Comparison of ENCODE assay signal across 34 cellular contexts in genomic region chr7:101023839-101024238, GRCh38. TPM values are rescaled to one million over a fixed set of nuclear protein-coding genes. Genes with fewer than 3 reads are reported as not detected.
"Had no signal": no experiment of that assay in that cellular context is flagged by ENCODE, and none has a peak within 500 bp of the region (broad histone marks: within the 10 kb centered on the region; RNA-seq: fewer than 3 reads in every experiment).

No MANE protein-coding gene starts in this region.

- H3K9me3 Mint-ChIP-seq: dendritic cell treated with granulocyte-macrophage colony-stimulating factor and Interleukin-4, amounts not matched to agents 40 ng/mL and 50 ng/mL, for 4 days; effector memory CD8-positive, alpha-beta T cell; endodermal cell had no signal

- DNase-seq: colonic mucosa; cortex of kidney; dermis blood vessel endothelial cell; dorsolateral prefrontal cortex; effector CD4-positive, alpha-beta T cell; effector CD8-positive, alpha-beta T cell; effector memory CD4-positive, alpha-beta T cell; effector memory CD8-positive, alpha-beta T cell; endodermal cell; erythroblast; esophagus squamous epithelium; foreskin fibroblast; foreskin keratinocyte; foreskin melanocyte; gastrocnemius medialis; glutamatergic neuron; head of caudate nucleus; heart right ventricle had no signal

- H3K27ac Mint-ChIP-seq: dendritic cell treated with granulocyte-macrophage colony-stimulating factor and Interleukin-4, amounts not matched to agents 40 ng/mL and 50 ng/mL, for 4 days; effector memory CD8-positive, alpha-beta T cell; endodermal cell had no signal

- ATAC-seq: effector memory CD8-positive, alpha-beta T cell; esophagus mucosa; foreskin keratinocyte; gastrocnemius medialis; gastroesophageal sphincter; heart left ventricle; heart right ventricle had no signal

- H3K4me1 ChIP-seq: colonic mucosa, esophagus muscularis mucosa, esophagus squamous epithelium, gastrocnemius medialis, gastroesophageal sphincter, heart left ventricle, heart right ventricle had no signal

- H3K4me3 ChIP-seq: colonic mucosa, coronary artery, dorsolateral prefrontal cortex, esophagus muscularis mucosa, esophagus squamous epithelium, gastrocnemius medialis, gastroesophageal sphincter, heart left ventricle, heart right ventricle, hepatocyte had no signal

- H3K79me2 ChIP-seq: hepatocyte had no signal

- H3K27ac ChIP-seq: colonic mucosa, coronary artery, dorsolateral prefrontal cortex, epithelial cell of prostate, esophagus muscularis mucosa, esophagus squamous epithelium, foreskin keratinocyte, gastrocnemius medialis, gastroesophageal sphincter, heart left ventricle, heart right ventricle, hepatocyte had no signal

- H3K36me3 ChIP-seq: colonic mucosa, esophagus muscularis mucosa, esophagus squamous epithelium, gastrocnemius medialis, gastroesophageal sphincter, heart left ventricle, heart right ventricle had no signal

- H2AFZ ChIP-seq: hepatocyte had no signal

- H3K4me3 Mint-ChIP-seq: dendritic cell treated with granulocyte-macrophage colony-stimulating factor and Interleukin-4, amounts not matched to agents 40 ng/mL and 50 ng/mL, for 4 days; effector memory CD8-positive, alpha-beta T cell; endodermal cell had no signal

- H3K4me2 ChIP-seq: hepatocyte had no signal

- H3K9me3 ChIP-seq: colonic mucosa, esophagus muscularis mucosa, esophagus squamous epithelium, gastrocnemius medialis, gastroesophageal sphincter, heart left ventricle had no signal

- H3K27me3 ChIP-seq: colonic mucosa, foreskin keratinocyte, heart left ventricle, hepatocyte had no signal

- H3K4me1 Mint-ChIP-seq: endodermal cell had no signal

RNA-seq across cellular contexts. Expression of gene MUC17, which starts 4.0 kb away (rescaled TPM):
- total RNA-seq: dermis blood vessel endothelial cell, dermis microvascular lymphatic vessel endothelial cell, endodermal cell, endothelial cell of umbilical vein, epithelial cell of proximal tubule, esophagus mucosa, esophagus squamous epithelium, fibroblast of lung, fibroblast of villous mesenchyme, foreskin keratinocyte, frontal cortex, glomerular endothelial cell, heart left ventricle, heart right ventricle had no signal
- polyA plus RNA-seq: endothelial cell of umbilical vein, esophagus, fibroblast of lung, foreskin keratinocyte, heart left ventricle, heart right ventricle had no signal

RNA-seq across cellular contexts. Expression of gene MUC12, which starts 54.5 kb away (rescaled TPM):
- total RNA-seq: dermis blood vessel endothelial cell, dermis microvascular lymphatic vessel endothelial cell, endothelial cell of umbilical vein, fibroblast of villous mesenchyme, glomerular endothelial cell, heart right ventricle had no signal
- polyA plus RNA-seq: endothelial cell of umbilical vein had no signal
